In genomic region chr16:88848557-88848956, GRCh38 we compare ENCODE assay signal across 11 cellular contexts. TPM values are rescaled to one million over a fixed set of nuclear protein-coding genes. Genes with fewer than 3 reads are reported as not detected.
"Had no signal": no experiment of that assay in that cellular context is flagged by ENCODE, and none has a peak within 500 bp of the region (broad histone marks: within the 10 kb centered on the region; RNA-seq: fewer than 3 reads in every experiment).

No MANE protein-coding gene starts in this region.

- DNase-seq: GM23248, GOT3, H7, HFFc6 had no signal

- H3K9me3 Mint-ChIP-seq: HFFc6, IgD-negative memory B cell had no signal

- H3K36me3 ChIP-seq: HAP-1 had no signal

- H3K4me3 ChIP-seq: GM23248, HAP-1 had no signal

- FAIRE-seq: HepG2 had no signal

- H3K27me3 Mint-ChIP-seq: IgD-negative memory B cell had no signal

- H3K9ac ChIP-seq: GM23248 had no signal

- H3K9me3 ChIP-seq: HAP-1 had no signal

- ATAC-seq: HCT116, HepG2 had no signal

- H3K4me3 Mint-ChIP-seq: HFFc6, IgD-negative memory B cell had no signal

- H3K27ac Mint-ChIP-seq: HFFc6, IgD-negative memory B cell had no signal

- H3K27ac ChIP-seq: GM23248, HL-60 had no signal

- H3K4me1 ChIP-seq: HAP-1 had no signal

- H2AFZ ChIP-seq: GM23248 had no signal

RNA-seq across cellular contexts. Expression of gene PABPN1L, which starts 17.9 kb away (rescaled TPM):
- total RNA-seq: GM23248, H4, H7, HepG2, HFFc6, HT1080 had no signal
- polyA plus RNA-seq: GM23248, HepG2, IgD-negative memory B cell had no signal
